17 cellular contexts compared by ENCODE assay signal in genomic region chr2:68464651-68465050, GRCh38.
"Had no signal": no experiment of that assay in that cellular context is flagged by ENCODE, and none has a peak within 500 bp of the region (broad histone marks: within the 10 kb centered on the region; RNA-seq: fewer than 3 reads in every experiment).

No MANE protein-coding gene starts in this region.

- H3K27ac Mint-ChIP-seq: activated naive CD8-positive, alpha-beta T cell treated with anti-CD3 and anti-CD28 coated beads for 36 hours; neural progenitor cell had no signal

- H3K27ac ChIP-seq: heart left ventricle, left lung, neural progenitor cell, ovary, suprapubic skin, upper lobe of right lung, VCaP had no signal

- H3K9me3 ChIP-seq: heart left ventricle, left lung, ovary, suprapubic skin, upper lobe of right lung had no signal

- H3K27me3 Mint-ChIP-seq: activated CD8-positive, alpha-beta T cell treated with anti-CD3 and anti-CD28 coated beads for 36 hours; activated naive CD8-positive, alpha-beta T cell treated with anti-CD3 and anti-CD28 coated beads for 36 hours had no signal

- ATAC-seq: heart left ventricle, left lung, upper lobe of right lung had no signal

- H3K9ac ChIP-seq: neural progenitor cell had no signal

- H3K36me3 Mint-ChIP-seq: neural progenitor cell had no signal

- H3K4me2 ChIP-seq: neural progenitor cell had no signal

- H3K4me3 Mint-ChIP-seq: activated CD8-positive, alpha-beta T cell treated with anti-CD3 and anti-CD28 coated beads for 36 hours; activated naive CD8-positive, alpha-beta T cell treated with anti-CD3 and anti-CD28 coated beads for 36 hours; neural progenitor cell had no signal

- H2AFZ ChIP-seq: neural progenitor cell had no signal

- H3K27me3 ChIP-seq: heart left ventricle, left lung, neural progenitor cell, ovary, suprapubic skin, upper lobe of right lung had no signal

- DNase-seq: activated T-cell treated with anti-CD3 and anti-CD28 coated beads for 4 hours, foreskin melanocyte, heart left ventricle, islet precursor cell, left lung, ovary, SW 1271, T1000, upper lobe of right lung had no signal

- H3K36me3 ChIP-seq: heart left ventricle, left lung, neural progenitor cell, ovary, suprapubic skin, upper lobe of right lung had no signal

- H3K4me3 ChIP-seq: heart left ventricle, left lung, neural progenitor cell, ovary, suprapubic skin, upper lobe of right lung had no signal

- FAIRE-seq: bronchial epithelial cell, colon, endothelial cell of umbilical vein had no signal

- H3K9me3 Mint-ChIP-seq: activated CD8-positive, alpha-beta T cell treated with anti-CD3 and anti-CD28 coated beads for 36 hours; activated naive CD8-positive, alpha-beta T cell treated with anti-CD3 and anti-CD28 coated beads for 36 hours; neural progenitor cell had no signal
